21 cellular contexts compared by ENCODE assay signal in genomic region chr18:22185723-22186386, GRCh38. TPM values are rescaled to one million over a fixed set of nuclear protein-coding genes. Genes with fewer than 3 reads are reported as not detected.
A peak's percentile ranks its signal among the peaks of the same experiment; 100 is the strongest.
DNase-seq lines count a peak whose midpoint lies in the region; ATAC-seq, FAIRE-seq and TF ChIP-seq lines count a peak whose summit lies in the region.
"Had no signal": no experiment of that assay in that cellular context is flagged by ENCODE, and none has a peak within 500 bp of the region (broad histone marks: within the 10 kb centered on the region; RNA-seq: fewer than 3 reads in every experiment).

No MANE protein-coding gene starts in this region.

- H2BK5ac ChIP-seq in H1 (ENCODE audit: low read depth, low read length), result no peak overlapping the region

- no peak overlapping the region for H3K14ac ChIP-seq in H1 (ENCODE audit: insufficient read length)

- H4K8ac ChIP-seq in H1 (ENCODE audit: extremely low read depth, insufficient read depth, low read length), result no peak overlapping the region

- H2BK15ac ChIP-seq in H1 (ENCODE audit: low read length), result peak overlapping the region; percentile 32; the same call in 1 of the 2 replicates

- H3K4me2 ChIP-seq in H1 (ENCODE audit: insufficient read depth in 1 of 2, low read depth in 2 of 2, low read length in 2 of 2), result no peak overlapping the region
- H3K4me2 ChIP-seq: A549 had no signal

- no peak overlapping the region for H3K4me3 ChIP-seq in H1 (ENCODE audit: extremely low read depth in 1 of 4, insufficient read depth in 2 of 4, low read depth in 3 of 4, low read length in 4 of 4)
- H3K4me3 ChIP-seq in aorta (ENCODE audit: low read length in 2 of 2), result no peak overlapping the region
- H3K4me3 ChIP-seq: A549 had no signal

- H3K27me3 ChIP-seq in H1 (replicated peaks in 1 of 4; ENCODE audit: control insufficient read depth in 3 of 4, extremely low read depth in 1 of 4, insufficient read depth in 3 of 4, low read length in 3 of 4), result peaks cover 0 to 4% (median 2%) of the 10 kb centered on the region in 4 experiments; a peak in 5 of 7 replicates
- H3K27me3 ChIP-seq in aorta (ENCODE audit: control insufficient read depth in 1 of 2, insufficient read depth in 2 of 2, low read length in 1 of 2), result no peaks in the 10 kb centered on the region
- H3K27me3 ChIP-seq: brain microvascular endothelial cell had no signal

- peak overlapping the region; percentile 8 for H3K4me3 Mint-ChIP-seq in mesothelial cell of epicardium
- H3K4me3 Mint-ChIP-seq: activated CD8-positive, alpha-beta memory T cell treated with anti-CD3 and anti-CD28 coated beads, Interleukin-2, amount 10 ng/mL, durations not matched to agents 7 days and 5 days; CD4-positive, alpha-beta memory T cell; HFFc6; WTC11 had no signal

- H4K5ac ChIP-seq in H1 (ENCODE audit: insufficient read length, low read depth, low read length), result no peak overlapping the region

- H3K4ac ChIP-seq in H1 (replicated peaks; ENCODE audit: insufficient read length, low read depth, low read length), result no peak overlapping the region

- H4K20me1 ChIP-seq in H1 (replicated peaks in 1 of 2; ENCODE audit: control insufficient read depth in 1 of 2, insufficient read depth in 2 of 2, low read length in 2 of 2), result no peaks in the 10 kb centered on the region

- H3K27ac ChIP-seq in H1 (ENCODE audit: low read depth, low read length) (no peak overlapping the region), aorta (ENCODE audit: low read depth in 1 of 2, low read length in 2 of 2) (peak overlapping the region; percentile 68 to 99)
- H3K27ac ChIP-seq: A549, brain microvascular endothelial cell had no signal

- DNase-seq in NCI-H748 (lab: John Stamatoyannopoulos, UW; ENCODE audit: unreplicated experiment) (peak; percentile 32), NCI-H748 treated with DMSO at 0.1 percent for 48 hours (lab: John Stamatoyannopoulos, UW) (no peak), H1 (ENCODE audit: low read depth in 1 of 2, low spot score in 2 of 2) (no peak), mesothelial cell of epicardium (ENCODE audit: low spot score in 2 of 2, unreplicated experiment in 2 of 2) (no peak), aorta (no peak), hippocampal formation (lab: John Stamatoyannopoulos, UW) (no peak)
- DNase-seq: activated CD8-positive, alpha-beta memory T cell treated with anti-CD3 and anti-CD28 coated beads, Interleukin-2, amount 10 ng/mL, durations not matched to agents 7 days and 5 days; activated gamma-delta T cell treated with Interleukin-2 at 50 U/mL for 16 hours; CD4-positive, alpha-beta memory T cell; effector CD4-positive, alpha-beta T cell; HFFc6; KG1; NCI-H510A; stimulated activated naive CD4-positive, alpha-beta T cell treated with Interleukin-2 at 50 U/mL for 16 hours had no signal

- H3K9me3 ChIP-seq in H1 (ENCODE audit: insufficient read depth in 2 of 2, low read depth in 1 of 2, low read length in 1 of 2), result no peaks in the 10 kb centered on the region
- H3K9me3 ChIP-seq in aorta (ENCODE audit: control insufficient read depth, low read length), result no peaks in the 10 kb centered on the region
- H3K9me3 ChIP-seq: A549 had no signal

- H3K4me1 ChIP-seq in H1 (replicated peaks in 1 of 4; ENCODE audit: control insufficient read depth in 3 of 4, insufficient read depth in 4 of 4, low read length in 3 of 4), result no peaks in the 10 kb centered on the region
- peaks cover 3 to 4% of the 10 kb centered on the region in 2 donors for H3K4me1 ChIP-seq in aorta (ENCODE audit: control insufficient read depth in 1 of 2, insufficient read depth in 2 of 2, low read length in 2 of 2)
- H3K4me1 ChIP-seq: A549 had no signal

- H3K27ac Mint-ChIP-seq in mesothelial cell of epicardium, result peak overlapping the region; percentile 87
- H3K27ac Mint-ChIP-seq: activated CD8-positive, alpha-beta memory T cell treated with anti-CD3 and anti-CD28 coated beads, Interleukin-2, amount 10 ng/mL, durations not matched to agents 7 days and 5 days; CD4-positive, alpha-beta memory T cell; HFFc6; WTC11 had no signal

- no peaks in the 10 kb centered on the region for H3K36me3 ChIP-seq in H1 (ENCODE audit: control insufficient read depth in 2 of 4, insufficient read depth in 4 of 4, low read length in 3 of 4)
- H3K36me3 ChIP-seq in aorta (ENCODE audit: control insufficient read depth in 1 of 2, insufficient read depth in 2 of 2, low read length in 1 of 2), result no peaks in the 10 kb centered on the region

- no peaks in the 10 kb centered on the region for H3K79me2 ChIP-seq in H1 (ENCODE audit: control insufficient read depth in 1 of 2, insufficient read depth in 2 of 2, low read length in 2 of 2)

- TF ChIP-seq RAD21 in H1 (IDR thresholded peaks at IDR 0.05 in 1 of 2, conservative IDR thresholded peaks at IDR 0.05 in 1 of 2; ENCODE audit: low read depth in 2 of 2, low read length in 2 of 2), result no peak

- H3K18ac ChIP-seq in H1 (ENCODE audit: extremely low read depth, low read length), result no peak overlapping the region

- peaks cover 61% of the 10 kb centered on the region for H3K4me1 Mint-ChIP-seq in mesothelial cell of epicardium
- H3K4me1 Mint-ChIP-seq: activated CD8-positive, alpha-beta memory T cell treated with anti-CD3 and anti-CD28 coated beads, Interleukin-2, amount 10 ng/mL, durations not matched to agents 7 days and 5 days; WTC11 had no signal

- CTCF ChIA-PET in H1 (lab: Charles Lee; ENCODE audit: partially characterized antibody), result interaction anchor here (0.7 to 1.7 kb wide), 8 partner anchors 8 to 518 kb away, joined by 3 to 10 read pairs (median 4); no protein-coding TSS in a partner anchor

- TF ChIP-seq CTCF in H1 (IDR thresholded peaks at IDR 0.05; ENCODE audit: control extremely low read depth in 1 of 3, insufficient read depth in 1 of 3, low read depth in 1 of 3, low read length in 3 of 3) (no peak), mesothelial cell of epicardium (IDR thresholded peaks at IDR 0.05; ENCODE audit: unreplicated experiment) (no peak)

- no peak for TF ChIP-seq EP300 in H1 (IDR thresholded peaks at IDR 0.05; ENCODE audit: borderline replicate concordance in 1 of 2, low read depth in 2 of 2, low read length in 2 of 2)

- FAIRE-seq in H1 (lab: Jason Lieb, UNC), result no peak
- FAIRE-seq: A549, G401.6, GM12892 had no signal

- H3K36me3 Mint-ChIP-seq in mesothelial cell of epicardium, result peaks cover 35% of the 10 kb centered on the region
- H3K36me3 Mint-ChIP-seq: activated CD8-positive, alpha-beta memory T cell treated with anti-CD3 and anti-CD28 coated beads, Interleukin-2, amount 10 ng/mL, durations not matched to agents 7 days and 5 days; CD4-positive, alpha-beta memory T cell; WTC11 had no signal

- no peak overlapping the region for H2AK5ac ChIP-seq in H1 (ENCODE audit: low read depth, low read length)

- H3K27me3 Mint-ChIP-seq in mesothelial cell of epicardium (ENCODE audit: low read depth), result no peaks in the 10 kb centered on the region

- no peak overlapping the region for H3K23ac ChIP-seq in H1 (ENCODE audit: insufficient read length)

- no peak for TF ChIP-seq POLR2A in H1 (IDR thresholded peaks at IDR 0.05; ENCODE audit: control extremely low read depth in 1 of 2, low read depth in 2 of 2, low read length in 2 of 2)

- H3K9ac ChIP-seq in H1 (replicated peaks in 1 of 4; ENCODE audit: extremely low read depth in 1 of 4, low read depth in 3 of 4, low read length in 3 of 4), result no peak overlapping the region

- no peaks in the 10 kb centered on the region for H3K9me3 Mint-ChIP-seq in mesothelial cell of epicardium
- H3K9me3 Mint-ChIP-seq: CD4-positive, alpha-beta memory T cell; HFFc6; WTC11 had no signal

- H2BK20ac ChIP-seq in H1 (ENCODE audit: low read length), result no peak overlapping the region

- no peak overlapping the region for H2AFZ ChIP-seq in H1 (ENCODE audit: low read length)

- H4K91ac ChIP-seq in H1 (replicated peaks; ENCODE audit: insufficient read length, low read length), result no peak overlapping the region

- no peak overlapping the region; the same call in 1 of the 2 replicates for H2BK12ac ChIP-seq in H1 (ENCODE audit: low read depth, low read length)

- H3K23me2 ChIP-seq in H1 (ENCODE audit: low read depth, low read length), result no peaks in the 10 kb centered on the region

- H3K56ac ChIP-seq in H1 (replicated peaks; ENCODE audit: insufficient read length, low read depth, low read length), result no peak overlapping the region

- no peaks in the 10 kb centered on the region for H3K79me1 ChIP-seq in H1 (ENCODE audit: low read depth, low read length)

- ATAC-seq in aorta (ENCODE audit: low FRiP score), result no peak
- ATAC-seq in GM21390 (IDR thresholded peaks at IDR 0.05; ENCODE audit: unreplicated experiment), result no peak
- no peak for ATAC-seq in GM19328 (IDR thresholded peaks at IDR 0.05; ENCODE audit: unreplicated experiment)
- ATAC-seq: A549; activated CD8-positive, alpha-beta memory T cell treated with anti-CD3 and anti-CD28 coated beads, Interleukin-2, amount 10 ng/mL, durations not matched to agents 7 days and 5 days had no signal

- H2BK120ac ChIP-seq in H1 (replicated peaks; ENCODE audit: low read depth, low read length), result no peak overlapping the region

- POLR2A ChIA-PET in H1 (lab: Charles Lee; ENCODE audit: partially characterized antibody), result no interaction called here

- intact Hi-C loops in aorta (cut with DNase I), result loop anchor here in 1 of 2 donors (2.0 kb wide), 1 partner anchor 281 kb away; no protein-coding TSS in a partner anchor

- WGBS in H1 (ENCODE audit: extremely low coverage in 1 of 2, insufficient coverage in 1 of 2, insufficient read length in 1 of 2, insufficient replicate concordance in 2 of 2, low coverage in 1 of 2, low lambda C conversion rate in 2 of 2, missing lambda C conversion rate in 1 of 2), 2 experiments, result 91% methylated on average over 10 of the region's 10 CpGs; no CpG with 5 or more reads in 1 of the 2 experiments
- WGBS in aorta, 2 donors, result 24 to 25% methylated on average over 10 of the region's 10 CpGs

TF ChIP-seq in H1, 55 proteins besides CTCF, POLR2A, EP300 and RAD21:
- TF ChIP-seq POU5F1 (IDR thresholded peaks at IDR 0.05; ENCODE audit: low read depth, low read length), result no peak
- TF ChIP-seq GABPA (IDR thresholded peaks at IDR 0.05; ENCODE audit: borderline replicate concordance, insufficient read depth, low read length), result no peak
- TF ChIP-seq BCL11A (IDR thresholded peaks at IDR 0.05; ENCODE audit: low read depth in 2 of 2, low read length in 2 of 2), result no peak
- no peak for TF ChIP-seq KDM4A (IDR thresholded peaks at IDR 0.05; ENCODE audit: low read depth, low read length, severe bottlenecking)

RNA-seq across cellular contexts. Expression of gene GATA6, which starts 16.5 kb away (rescaled TPM):
- 0.09 and 0.25 TPM in 2 replicates for total RNA-seq in H1 (2021; fragmentation: NEBNext Ultra II Directional; extraction: Animal tissue kit (Norgen Biotek cat#: 25700))
- polyA plus RNA-seq in H1 (2011; rRNA removed) (0.02 TPM in 1 of 2 replicates, not detected in the other), aorta (10 to 100 TPM; 16.0 to 32.8 TPM)
- polyA plus RNA-seq in H1 (2011; cell fraction: cytosol; rRNA removed), result not detected
- polyA plus RNA-seq in H1 (2011; cell fraction: nucleus; rRNA removed), result 0.03 TPM
- polyA plus RNA-seq in H1 (2012, experiment 1 of 2), result 0.09 to 0.19 TPM (median 0.18 TPM) in 3 of 4 replicates, not detected in the other
- 0.14 TPM for polyA plus RNA-seq in H1 (2012, experiment 2 of 2)
- not detected for polyA plus RNA-seq in H1 (2013, experiment 1 of 2)
- not detected for polyA plus RNA-seq in H1 (2013, experiment 2 of 2)
- 0.06 TPM in 1 of 2 replicates, not detected in the other for polyA minus RNA-seq in H1 (2011; rRNA and poly(A)+ RNA removed)
- polyA minus RNA-seq in H1 (2011; cell fraction: cytosol; rRNA and poly(A)+ RNA removed), result not detected
- polyA minus RNA-seq in H1 (2011; cell fraction: nucleus; rRNA and poly(A)+ RNA removed), result not detected
- total RNA-seq in mesothelial cell of epicardium (99.0 to 108 TPM (median 106 TPM) in 3 replicates), aorta (10 to 100 TPM; 28.7 to 41.5 TPM)
- total RNA-seq: activated CD8-positive, alpha-beta memory T cell treated with anti-CD3 and anti-CD28 coated beads, Interleukin-2, amount 10 ng/mL, durations not matched to agents 7 days and 5 days; CD4-positive, alpha-beta memory T cell had no signal
- polyA plus RNA-seq: CD4-positive, alpha-beta memory T cell had no signal

Comparison
In these comparisons a context has a peak if more than half of its experiments do, and no peak if none do; other contexts are left out.
1. RNA of gene GATA6, which starts 16.5 kb away (total RNA-seq): 99.0 to 108 TPM in mesothelial cell of epicardium and 28.7 to 41.5 TPM in aorta; 0.09 to 0.25 TPM in H1; every median in the first group is over 10 times any median in the second.